ENCODE assay signal across 28 cellular contexts in the genomic region with DNA sequence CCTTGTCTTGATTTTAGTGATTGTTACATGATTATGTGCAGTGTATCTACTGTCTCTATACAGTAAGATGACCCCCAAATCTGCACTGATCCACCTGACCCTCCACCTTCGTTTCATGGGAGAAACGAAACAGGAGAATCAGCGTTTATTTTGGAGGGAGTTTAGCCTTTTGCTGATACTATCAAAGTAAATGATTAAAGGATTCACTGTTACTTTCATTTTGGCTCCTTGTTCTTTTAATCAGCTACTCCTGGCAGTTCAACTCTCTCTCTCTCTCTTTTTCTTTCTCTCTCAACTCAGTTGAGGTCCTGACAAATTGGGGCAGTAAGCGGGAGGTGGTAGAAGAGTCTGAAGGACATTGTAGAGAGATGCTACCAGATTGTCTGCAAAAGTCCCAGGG. TPM values are rescaled to one million over a fixed set of nuclear protein-coding genes. Genes with fewer than 3 reads are reported as not detected.
"Had no signal": no experiment of that assay in that cellular context is flagged by ENCODE, and none has a peak within 500 bp of the region (broad histone marks: within the 10 kb centered on the region; RNA-seq: fewer than 3 reads in every experiment).

No MANE protein-coding gene starts in this region.

- H3K9me3 Mint-ChIP-seq: activated CD4-positive, alpha-beta T cell treated with anti-CD3 and anti-CD28 coated beads, Interleukin-2, amount 10 ng/mL, durations not matched to agents 24 days and 14 days; activated naive CD4-positive, alpha-beta T cell treated with anti-CD3 and anti-CD28 coated beads, Interleukin-2, amount 50 U/mL, for 24 hours; activated T-cell treated with anti-CD3 and anti-CD28 coated beads, Interleukin-2, amount 50 U/mL, for 24 hours; activated T-helper 1 cell treated with anti-CD3 and anti-CD28 coated beads, Interleukin-12 subunit alpha, Interleukin-12 subunit beta, Interleukin-2, Interleukin-4 antibody, amounts not matched to agents 30 ng/mL and 10 ng/mL and 1 ng/mL, durations not matched to agents 14 hours and 24 hours and 36 hours; WTC11 had no signal

- H2AFZ ChIP-seq: PC-9 had no signal

- H3K4me1 Mint-ChIP-seq: activated CD4-positive, alpha-beta T cell treated with anti-CD3 and anti-CD28 coated beads, Interleukin-2, amount 10 ng/mL, durations not matched to agents 24 days and 14 days; activated CD8-positive, alpha-beta memory T cell treated with anti-CD3 and anti-CD28 coated beads, Interleukin-2, amount 10 ng/mL, durations not matched to agents 7 days and 5 days; activated naive CD4-positive, alpha-beta T cell treated with anti-CD3 and anti-CD28 coated beads, Interleukin-2, amount 50 U/mL, for 24 hours; WTC11 had no signal

- H3K9me3 ChIP-seq: ascending aorta, body of pancreas had no signal

- H3K27me3 ChIP-seq: ascending aorta, body of pancreas had no signal

- H3K36me3 Mint-ChIP-seq: activated CD8-positive, alpha-beta memory T cell treated with anti-CD3 and anti-CD28 coated beads, Interleukin-2, amount 10 ng/mL, durations not matched to agents 7 days and 5 days; activated naive CD4-positive, alpha-beta T cell treated with anti-CD3 and anti-CD28 coated beads, Interleukin-2, amount 50 U/mL, for 24 hours; WTC11 had no signal

- H3K4me3 Mint-ChIP-seq: activated CD4-positive, alpha-beta T cell treated with anti-CD3 and anti-CD28 coated beads, Interleukin-2, amount 10 ng/mL, durations not matched to agents 24 days and 14 days; activated CD8-positive, alpha-beta memory T cell treated with anti-CD3 and anti-CD28 coated beads, Interleukin-2, amount 10 ng/mL, durations not matched to agents 7 days and 5 days; activated naive CD4-positive, alpha-beta T cell treated with anti-CD3 and anti-CD28 coated beads, Interleukin-2, amount 50 U/mL, for 24 hours; activated T-cell treated with anti-CD3 and anti-CD28 coated beads, Interleukin-2, amount 50 U/mL, for 24 hours; activated T-helper 1 cell treated with anti-CD3 and anti-CD28 coated beads, Interleukin-12 subunit alpha, Interleukin-12 subunit beta, Interleukin-2, Interleukin-4 antibody, amounts not matched to agents 30 ng/mL and 10 ng/mL and 1 ng/mL, durations not matched to agents 14 hours and 24 hours and 36 hours; T-helper 17 cell; WTC11 had no signal

- H3K4me3 ChIP-seq: ascending aorta, body of pancreas, PC-9 had no signal

- DNase-seq: activated CD4-positive, alpha-beta T cell treated with anti-CD3 and anti-CD28 coated beads, Interleukin-2, amount 10 ng/mL, durations not matched to agents 24 days and 14 days; activated CD4-positive, alpha-beta T cell treated with anti-CD3 and anti-CD28 coated beads, Interleukin-2, amount 50 U/mL, for 48 hours; activated CD4-positive, CD25-positive, alpha-beta regulatory T cell treated with anti-CD3 and anti-CD28 coated beads, Interleukin-2, amount 50 U/mL, for 72 hours; activated CD8-positive, alpha-beta memory T cell treated with anti-CD3 and anti-CD28 coated beads, Interleukin-2, amount 10 ng/mL, durations not matched to agents 7 days and 5 days; activated effector memory CD4-positive, alpha-beta T cell treated with Interleukin-2 at 50 U/mL for 16 hours; activated naive CD4-positive, alpha-beta T cell; activated T-cell treated with anti-CD3 and anti-CD28 coated beads, Interleukin-2, amount 50 U/mL, for 24 hours; body of pancreas; central memory CD4-positive, alpha-beta T cell; KBM-7; NCI-H1105; NCI-H1436; NCI-H1694 treated with DMSO at 0.1 percent for 48 hours; NCI-H2029 treated with DMSO at 0.1 percent for 48 hours; NCI-H510A treated with DMSO at 0.1 percent for 48 hours; NCI-H69; PC-9; SIG-M5; T-helper 17 cell; T-helper 9 cell had no signal

- FAIRE-seq: bronchial epithelial cell had no signal

- H3K4me1 ChIP-seq: ascending aorta, body of pancreas had no signal

- H3K4me2 ChIP-seq: PC-9 had no signal

- H3K27ac ChIP-seq: ascending aorta, body of pancreas, PC-9 had no signal

- ATAC-seq: activated CD8-positive, alpha-beta memory T cell treated with anti-CD3 and anti-CD28 coated beads, Interleukin-2, amount 10 ng/mL, durations not matched to agents 7 days and 5 days; body of pancreas; T-helper 17 cell; WTC11 had no signal

- H3K36me3 ChIP-seq: ascending aorta had no signal

- H3K27ac Mint-ChIP-seq: activated CD4-positive, alpha-beta T cell treated with anti-CD3 and anti-CD28 coated beads, Interleukin-2, amount 10 ng/mL, durations not matched to agents 24 days and 14 days; activated CD8-positive, alpha-beta memory T cell treated with anti-CD3 and anti-CD28 coated beads, Interleukin-2, amount 10 ng/mL, durations not matched to agents 7 days and 5 days; activated naive CD4-positive, alpha-beta T cell treated with anti-CD3 and anti-CD28 coated beads, Interleukin-2, amount 50 U/mL, for 24 hours; activated T-cell treated with anti-CD3 and anti-CD28 coated beads, Interleukin-2, amount 50 U/mL, for 24 hours; activated T-helper 1 cell treated with anti-CD3 and anti-CD28 coated beads, Interleukin-12 subunit alpha, Interleukin-12 subunit beta, Interleukin-2, Interleukin-4 antibody, amounts not matched to agents 30 ng/mL and 10 ng/mL and 1 ng/mL, durations not matched to agents 14 hours and 24 hours and 36 hours; T-helper 17 cell; WTC11 had no signal

RNA-seq across cellular contexts. Expression of gene OR6K3, which starts 9.9 kb away (rescaled TPM):
- total RNA-seq: activated CD4-positive, alpha-beta T cell treated with anti-CD3 and anti-CD28 coated beads, Interleukin-2, amount 10 ng/mL, durations not matched to agents 24 days and 14 days; activated CD8-positive, alpha-beta memory T cell treated with anti-CD3 and anti-CD28 coated beads, Interleukin-2, amount 10 ng/mL, durations not matched to agents 7 days and 5 days; activated T-helper 1 cell treated with anti-CD3 and anti-CD28 coated beads, Interleukin-12 subunit alpha, Interleukin-12 subunit beta, Interleukin-2, Interleukin-4 antibody, amounts not matched to agents 30 ng/mL and 10 ng/mL and 1 ng/mL, durations not matched to agents 14 hours and 24 hours and 36 hours; ascending aorta; body of pancreas; bronchial epithelial cell; chondrocyte; LHCN-M2; MCF 10A; PC-9; T-helper 17 cell; WTC11 had no signal

RNA-seq across cellular contexts. Expression of gene OR6K6, which starts 24.1 kb away (rescaled TPM):
- total RNA-seq: activated CD4-positive, alpha-beta T cell treated with anti-CD3 and anti-CD28 coated beads, Interleukin-2, amount 10 ng/mL, durations not matched to agents 24 days and 14 days; activated CD8-positive, alpha-beta memory T cell treated with anti-CD3 and anti-CD28 coated beads, Interleukin-2, amount 10 ng/mL, durations not matched to agents 7 days and 5 days; activated T-helper 1 cell treated with anti-CD3 and anti-CD28 coated beads, Interleukin-12 subunit alpha, Interleukin-12 subunit beta, Interleukin-2, Interleukin-4 antibody, amounts not matched to agents 30 ng/mL and 10 ng/mL and 1 ng/mL, durations not matched to agents 14 hours and 24 hours and 36 hours; ascending aorta; body of pancreas; bronchial epithelial cell; chondrocyte; LHCN-M2; MCF 10A; PC-9; T-helper 17 cell; WTC11 had no signal

RNA-seq across cellular contexts. Expression of gene OR6K2, which starts 30.0 kb away (rescaled TPM):
- total RNA-seq: activated CD4-positive, alpha-beta T cell treated with anti-CD3 and anti-CD28 coated beads, Interleukin-2, amount 10 ng/mL, durations not matched to agents 24 days and 14 days; activated CD8-positive, alpha-beta memory T cell treated with anti-CD3 and anti-CD28 coated beads, Interleukin-2, amount 10 ng/mL, durations not matched to agents 7 days and 5 days; activated T-helper 1 cell treated with anti-CD3 and anti-CD28 coated beads, Interleukin-12 subunit alpha, Interleukin-12 subunit beta, Interleukin-2, Interleukin-4 antibody, amounts not matched to agents 30 ng/mL and 10 ng/mL and 1 ng/mL, durations not matched to agents 14 hours and 24 hours and 36 hours; ascending aorta; body of pancreas; bronchial epithelial cell; chondrocyte; LHCN-M2; MCF 10A; PC-9; T-helper 17 cell; WTC11 had no signal

RNA-seq across cellular contexts. Expression of gene OR6N1, which starts 41.5 kb away (rescaled TPM):
- total RNA-seq: activated CD4-positive, alpha-beta T cell treated with anti-CD3 and anti-CD28 coated beads, Interleukin-2, amount 10 ng/mL, durations not matched to agents 24 days and 14 days; activated CD8-positive, alpha-beta memory T cell treated with anti-CD3 and anti-CD28 coated beads, Interleukin-2, amount 10 ng/mL, durations not matched to agents 7 days and 5 days; activated T-helper 1 cell treated with anti-CD3 and anti-CD28 coated beads, Interleukin-12 subunit alpha, Interleukin-12 subunit beta, Interleukin-2, Interleukin-4 antibody, amounts not matched to agents 30 ng/mL and 10 ng/mL and 1 ng/mL, durations not matched to agents 14 hours and 24 hours and 36 hours; ascending aorta; body of pancreas; bronchial epithelial cell; chondrocyte; LHCN-M2; MCF 10A; PC-9; T-helper 17 cell; WTC11 had no signal

RNA-seq across cellular contexts. Expression of gene SPTA1, which starts 43.9 kb away (rescaled TPM):
- total RNA-seq: activated CD4-positive, alpha-beta T cell treated with anti-CD3 and anti-CD28 coated beads, Interleukin-2, amount 10 ng/mL, durations not matched to agents 24 days and 14 days; activated CD8-positive, alpha-beta memory T cell treated with anti-CD3 and anti-CD28 coated beads, Interleukin-2, amount 10 ng/mL, durations not matched to agents 7 days and 5 days; activated T-helper 1 cell treated with anti-CD3 and anti-CD28 coated beads, Interleukin-12 subunit alpha, Interleukin-12 subunit beta, Interleukin-2, Interleukin-4 antibody, amounts not matched to agents 30 ng/mL and 10 ng/mL and 1 ng/mL, durations not matched to agents 14 hours and 24 hours and 36 hours; ascending aorta; body of pancreas; bronchial epithelial cell; chondrocyte; LHCN-M2; MCF 10A; PC-9; T-helper 17 cell had no signal
